In genomic region chr6:55953384-55953783, GRCh38 we compare ENCODE assay signal across 9 cellular contexts.
DNase-seq lines count a peak whose midpoint lies in the region; ATAC-seq and TF ChIP-seq lines count a peak whose summit lies in the region.
"Had no signal": no experiment of that assay in that cellular context is flagged by ENCODE, and none has a peak within 500 bp of the region (broad histone marks: within the 10 kb centered on the region; RNA-seq: fewer than 3 reads in every experiment).

No MANE protein-coding gene starts in this region.

- DNase-seq in AG20443 (ENCODE audit: low spot score) (peak; percentile 37), M059J (ENCODE audit: low read depth) (peak; percentile 69), lower lobe of right lung (no peak), NCI-H2029 (lab: John Stamatoyannopoulos, UW) (no peak), T-helper 9 cell (no peak), HK-2 (ENCODE audit: unreplicated experiment) (no peak)
- DNase-seq: upper lobe of left lung had no signal

- H3K4me1 Mint-ChIP-seq in brain: no peaks in the 10 kb centered on the region

- H3K36me3 ChIP-seq in lower lobe of right lung: no peaks in the 10 kb centered on the region
- H3K36me3 ChIP-seq: upper lobe of left lung had no signal

- no peak overlapping the region for H3K27ac ChIP-seq in lower lobe of right lung
- H3K27ac ChIP-seq: upper lobe of left lung had no signal

- H3K4me3 Mint-ChIP-seq in brain: peak overlapping the region in 1 of 5 experiments; percentile 6

- H3K9me3 Mint-ChIP-seq in brain: peaks cover 0 to 6% (median 0%) of the 10 kb centered on the region in 5 experiments

- no peaks in the 10 kb centered on the region for H3K36me3 Mint-ChIP-seq in brain

- no peaks in the 10 kb centered on the region for H3K4me1 ChIP-seq in lower lobe of right lung
- H3K4me1 ChIP-seq: upper lobe of left lung had no signal

- TF ChIP-seq CTCF in brain (conservative IDR thresholded peaks at IDR 0.05) (peak; percentile 32 to 46), lower lobe of right lung (IDR thresholded peaks at IDR 0.05) (no peak)

- peaks cover 4% of the 10 kb centered on the region for H3K27me3 Mint-ChIP-seq in brain

- peak overlapping the region; percentile 2 for H3K4me3 ChIP-seq in lower lobe of right lung
- H3K4me3 ChIP-seq: upper lobe of left lung had no signal

- ATAC-seq in lower lobe of right lung (no peak), GM18907 (IDR thresholded peaks at IDR 0.05; ENCODE audit: unreplicated experiment) (no peak)

- intact Hi-C loops in lower lobe of right lung (cut with DNase I): no loop called here

- H3K27me3 ChIP-seq in lower lobe of right lung (ENCODE audit: low read depth): no peaks in the 10 kb centered on the region
- H3K27me3 ChIP-seq: upper lobe of left lung had no signal

- peak overlapping the region in 1 of 5 experiments; percentile 23 for H3K27ac Mint-ChIP-seq in brain

- no peaks in the 10 kb centered on the region for H3K9me3 ChIP-seq in lower lobe of right lung
- H3K9me3 ChIP-seq: upper lobe of left lung had no signal

Comparison
In these comparisons a context has a peak if more than half of its experiments do, and no peak if none do; other contexts are left out.
1. DNase-seq: peak in AG20443 (single experiment) and M059J (single experiment); none in lower lobe of right lung (single experiment), NCI-H2029 (single experiment), T-helper 9 cell (single experiment) and HK-2 (single experiment).